Comparison of ENCODE assay signal across 20 cellular contexts in the genomic region with DNA sequence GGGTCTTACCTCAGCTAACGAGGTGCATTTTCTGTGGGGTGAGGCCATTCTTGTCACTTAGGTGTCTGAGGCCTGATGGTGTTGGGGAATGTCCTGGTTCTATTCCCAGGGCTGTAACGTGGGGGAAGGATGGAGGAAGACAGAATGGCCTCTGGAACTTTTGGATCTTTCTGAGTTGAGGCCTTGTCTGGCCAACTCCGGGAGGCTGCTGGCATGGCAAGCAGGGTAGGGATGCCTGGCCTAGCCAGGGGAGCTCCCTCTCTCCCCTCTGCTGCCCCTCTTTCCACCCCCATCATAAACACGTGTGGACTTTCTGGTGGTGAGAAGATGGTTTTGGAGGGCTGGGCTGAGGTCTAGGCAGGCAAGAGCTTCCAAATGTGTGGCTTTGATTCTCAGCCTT. TPM values are rescaled to one million over a fixed set of nuclear protein-coding genes. Genes with fewer than 3 reads are reported as not detected.
DNase-seq lines count a peak whose midpoint lies in the region; ATAC-seq and TF ChIP-seq lines count a peak whose summit lies in the region.
"Had no signal": no experiment of that assay in that cellular context is flagged by ENCODE, and none has a peak within 500 bp of the region (broad histone marks: within the 10 kb centered on the region; RNA-seq: fewer than 3 reads in every experiment).

No MANE protein-coding gene starts in this region.

- no peak for TF ChIP-seq EP300 in sigmoid colon (IDR thresholded peaks at IDR 0.05)

- 84 to 88% methylated on average over 4 of the region's 4 CpGs for WGBS in sigmoid colon, 2 donors

- ATAC-seq in GM21528 (IDR thresholded peaks at IDR 0.05; ENCODE audit: low FRiP score, unreplicated experiment): no peak
- no peak for ATAC-seq in mucosa of descending colon
- ATAC-seq in HG03442 (IDR thresholded peaks at IDR 0.05; ENCODE audit: unreplicated experiment): no peak
- ATAC-seq: activated CD8-positive, alpha-beta T cell treated with anti-CD3 and anti-CD28 coated beads, Interleukin-2, amount 10 ng/mL, durations not matched to agents 7 days and 5 days; activated T-cell treated with anti-CD3 and anti-CD28 coated beads, Interleukin-2, amount 50 U/mL, for 72 hours; left colon had no signal

- no peaks in the 10 kb centered on the region for H3K27me3 ChIP-seq in sigmoid colon

- H3K27ac Mint-ChIP-seq in immature natural killer cell (peak overlapping the region; percentile 77 to 99 (median 91)), type B pancreatic cell (no peak overlapping the region)
- H3K27ac Mint-ChIP-seq: activated CD8-positive, alpha-beta T cell treated with anti-CD3 and anti-CD28 coated beads, Interleukin-2, amount 10 ng/mL, durations not matched to agents 7 days and 5 days; activated T-cell treated with anti-CD3 and anti-CD28 coated beads, Interleukin-2, amount 50 U/mL, for 72 hours; dendritic cell treated with granulocyte-macrophage colony-stimulating factor and Interleukin-4, amounts not matched to agents 40 ng/mL and 50 ng/mL, for 4 days; stimulated activated naive CD8-positive, alpha-beta T cell treated with anti-CD3 and anti-CD28 coated beads, Interleukin-15, Interleukin-2, amounts not matched to agents 100 ng/mL and 50 ng/mL, for 24 hours had no signal

- H3K4me1 ChIP-seq in sigmoid colon: peaks cover 0 to 94% (median 89%) of the 10 kb centered on the region in 4 donors
- peaks cover 13% of the 10 kb centered on the region for H3K4me1 ChIP-seq in mucosa of descending colon (ENCODE audit: low read depth)

- no peak for TF ChIP-seq CTCF in 22Rv1 (IDR thresholded peaks at IDR 0.05)
- TF ChIP-seq CTCF in sigmoid colon (IDR thresholded peaks at IDR 0.05): no peak
- no peak for TF ChIP-seq CTCF in type B pancreatic cell (conservative IDR thresholded peaks at IDR 0.05)
- TF ChIP-seq CTCF in mucosa of descending colon (IDR thresholded peaks at IDR 0.05): no peak

- peak overlapping the region; percentile 12 to 57 (median 44) for H3K4me3 Mint-ChIP-seq in immature natural killer cell
- no peak overlapping the region for H3K4me3 Mint-ChIP-seq in type B pancreatic cell
- H3K4me3 Mint-ChIP-seq: activated CD8-positive, alpha-beta T cell treated with anti-CD3 and anti-CD28 coated beads, Interleukin-2, amount 10 ng/mL, durations not matched to agents 7 days and 5 days; activated T-cell treated with anti-CD3 and anti-CD28 coated beads, Interleukin-2, amount 50 U/mL, for 72 hours; brain; dendritic cell treated with granulocyte-macrophage colony-stimulating factor and Interleukin-4, amounts not matched to agents 40 ng/mL and 50 ng/mL, for 4 days; stimulated activated naive CD8-positive, alpha-beta T cell treated with anti-CD3 and anti-CD28 coated beads, Interleukin-15, Interleukin-2, amounts not matched to agents 100 ng/mL and 50 ng/mL, for 24 hours had no signal

- TF ChIP-seq POLR2A in sigmoid colon (IDR thresholded peaks at IDR 0.05): no peak

- DNase-seq in immature natural killer cell (no peak), sigmoid colon (peak; percentile 55), type B pancreatic cell (ENCODE audit: extremely low spot score, unreplicated experiment) (no peak), mucosa of descending colon (no peak)
- DNase-seq: activated CD8-positive, alpha-beta T cell treated with anti-CD3 and anti-CD28 coated beads, Interleukin-2, amount 10 ng/mL, durations not matched to agents 7 days and 5 days; activated naive CD4-positive, alpha-beta T cell treated with anti-CD3 and anti-CD28 coated beads, Interleukin-2, amount 50 U/mL, for 16 hours; activated T-cell treated with anti-CD3 and anti-CD28 coated beads, Interleukin-2, amount 50 U/mL, for 72 hours; DMS79; left colon; NCI-H187 treated with DMSO at 0.1 percent for 48 hours; T1000 had no signal

- H3K36me3 ChIP-seq in sigmoid colon: peaks cover 8 to 55% (median 20%) of the 10 kb centered on the region in 4 donors
- H3K36me3 ChIP-seq in mucosa of descending colon (ENCODE audit: low read depth): no peaks in the 10 kb centered on the region

- H3K36me3 Mint-ChIP-seq in immature natural killer cell: peaks cover 3 to 6% (median 5%) of the 10 kb centered on the region in 3 donors
- H3K36me3 Mint-ChIP-seq in type B pancreatic cell: no peaks in the 10 kb centered on the region
- H3K36me3 Mint-ChIP-seq: brain had no signal

- H3K4me1 Mint-ChIP-seq in immature natural killer cell (peaks cover 95 to 100% of the 10 kb centered on the region in 2 donors), type B pancreatic cell (ENCODE audit: unreplicated experiment) (peaks cover 34% of the 10 kb centered on the region)

- intact Hi-C loops in sigmoid colon (cut with DNase I): no loop called here
- intact Hi-C loops in mucosa of descending colon (cut with DNase I, micrococcal nuclease): no loop called here

- H3K27ac ChIP-seq in 22Rv1 (peak overlapping the region; percentile 82), angular gyrus (ENCODE audit: low read depth, low read length) (peak overlapping the region; percentile 68), sigmoid colon (peak overlapping the region; percentile 1 to 12 (median 10))
- H3K27ac ChIP-seq: epithelial cell of prostate had no signal

- H3K27me3 Mint-ChIP-seq in immature natural killer cell (ENCODE audit: low read depth in 3 of 3) (peaks cover 1 to 2% (median 2%) of the 10 kb centered on the region in 3 donors), type B pancreatic cell (peaks cover 43% of the 10 kb centered on the region)
- H3K27me3 Mint-ChIP-seq: stimulated activated naive CD8-positive, alpha-beta T cell treated with anti-CD3 and anti-CD28 coated beads, Interleukin-15, Interleukin-2, amounts not matched to agents 100 ng/mL and 50 ng/mL, for 24 hours had no signal

- no peak overlapping the region for H3K4me3 ChIP-seq in sigmoid colon
- no peak overlapping the region for H3K4me3 ChIP-seq in mucosa of descending colon

- H3K9me3 Mint-ChIP-seq in immature natural killer cell (no peaks in the 10 kb centered on the region), type B pancreatic cell (no peaks in the 10 kb centered on the region)
- H3K9me3 Mint-ChIP-seq: activated T-cell treated with anti-CD3 and anti-CD28 coated beads, Interleukin-2, amount 50 U/mL, for 72 hours; dendritic cell treated with granulocyte-macrophage colony-stimulating factor and Interleukin-4, amounts not matched to agents 40 ng/mL and 50 ng/mL, for 4 days; stimulated activated naive CD8-positive, alpha-beta T cell treated with anti-CD3 and anti-CD28 coated beads, Interleukin-15, Interleukin-2, amounts not matched to agents 100 ng/mL and 50 ng/mL, for 24 hours had no signal

- H3K9me3 ChIP-seq in sigmoid colon (no peaks in the 10 kb centered on the region), mucosa of descending colon (no peaks in the 10 kb centered on the region)

RNA-seq across cellular contexts. Expression of gene ZBTB16, which starts 30.7 kb away (rescaled TPM):
- polyA plus RNA-seq in immature natural killer cell (100 to 1,000 TPM in 1 of 3 donors, 10 to 100 TPM in 2; 90.4 to 197 (median 92.5) TPM), sigmoid colon (10 to 100 TPM in 2 of 3 donors, 1 to 10 TPM in 1; 9.9 to 34.4 (median 11.4) TPM)
- total RNA-seq in sigmoid colon (100 to 1,000 TPM in 3 of 4 donors, 10 to 100 TPM in 1; 99.5 to 197 (median 129) TPM), type B pancreatic cell (ENCODE audit: low replicate concordance) (2.6 and 11.9 TPM in 2 replicates), mucosa of descending colon (10 to 100 TPM in 2 of 3 donors, 1 to 10 TPM in 1; 4.9 to 82.1 (median 48.8) TPM)
- total RNA-seq: NCI-H460 had no signal

Comparison
In these comparisons a context has a peak if more than half of its experiments do, and no peak if none do; other contexts are left out.
1. H3K27ac ChIP-seq: peak in every context shown above with its lines; median percentile 82 in 22Rv1; 68 in angular gyrus; 10 in sigmoid colon.